In the genomic region with DNA sequence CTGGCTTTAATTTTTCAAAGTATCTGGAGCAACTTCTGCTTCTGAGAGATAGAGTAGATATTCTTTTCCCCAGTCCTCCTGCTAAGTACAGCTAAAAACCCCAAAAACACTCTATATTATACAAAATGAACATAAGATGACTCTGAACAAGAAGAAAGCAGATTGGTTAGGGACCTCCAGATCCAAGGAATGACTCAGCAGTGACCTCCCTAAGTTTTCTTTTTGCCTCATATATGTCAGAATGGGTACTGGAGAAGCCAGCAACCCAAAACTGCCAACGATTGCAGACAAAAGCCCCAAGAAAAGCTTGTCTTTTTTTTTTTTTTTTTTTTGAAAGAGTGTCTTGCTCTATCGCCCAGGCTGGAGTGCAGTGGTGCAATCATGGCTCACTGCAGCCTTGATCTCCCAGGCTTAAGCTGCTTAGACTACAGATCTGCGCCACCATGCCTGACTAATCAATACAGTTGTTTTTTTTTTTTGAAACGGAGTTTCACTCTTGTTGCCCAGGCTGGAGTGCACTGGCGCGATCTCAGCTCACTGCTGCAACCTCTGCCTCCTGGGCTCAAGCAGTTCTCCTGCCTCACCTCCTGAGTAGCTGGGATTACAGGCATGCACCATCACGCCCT, we compare ENCODE assay signal across 1 cellular context.
TF ChIP-seq lines count a peak whose summit lies in the region.

No MANE protein-coding gene starts in this region.

TF ChIP-seq in GM12878, 131 proteins besides CTCF, POLR2A, EP300 and RAD21:
- TF ChIP-seq LARP7 (IDR thresholded peaks at IDR 0.05) (no peak), SPI1 (IDR thresholded peaks at IDR 0.05; ENCODE audit: borderline replicate concordance, insufficient read depth, low read depth, low read length) (no peak), RAD51 (IDR thresholded peaks at IDR 0.05) (no peak), KDM1A (IDR thresholded peaks at IDR 0.05; ENCODE audit: borderline replicate concordance) (no peak), POLR2AphosphoS2 (IDR thresholded peaks at IDR 0.05; ENCODE audit: low read depth, low read length) (no peak), REST (IDR thresholded peaks at IDR 0.05; ENCODE audit: low read depth, low read length) (no peak), SREBF1 (IDR thresholded peaks at IDR 0.05; ENCODE audit: low read length) (no peak), ZNF687 (IDR thresholded peaks at IDR 0.05) (no peak), POLR2AphosphoS5 (IDR thresholded peaks at IDR 0.05; ENCODE audit: low read length) (no peak), RFX5 (IDR thresholded peaks at IDR 0.05; ENCODE audit: low read depth, low read length) (no peak), MTA2 (IDR thresholded peaks at IDR 0.05; ENCODE audit: low read depth) (no peak), TARDBP (IDR thresholded peaks at IDR 0.05; ENCODE audit: borderline replicate concordance) (no peak), SREBF2 (IDR thresholded peaks at IDR 0.05; ENCODE audit: low read length) (no peak), KAT2A (conservative IDR thresholded peaks at IDR 0.05; ENCODE audit: control insufficient read depth, low read depth, low read length) (no peak), PAX8 (IDR thresholded peaks at IDR 0.05) (no peak), HDGF (IDR thresholded peaks at IDR 0.05) (no peak)
- TF ChIP-seq, protein P1, sequence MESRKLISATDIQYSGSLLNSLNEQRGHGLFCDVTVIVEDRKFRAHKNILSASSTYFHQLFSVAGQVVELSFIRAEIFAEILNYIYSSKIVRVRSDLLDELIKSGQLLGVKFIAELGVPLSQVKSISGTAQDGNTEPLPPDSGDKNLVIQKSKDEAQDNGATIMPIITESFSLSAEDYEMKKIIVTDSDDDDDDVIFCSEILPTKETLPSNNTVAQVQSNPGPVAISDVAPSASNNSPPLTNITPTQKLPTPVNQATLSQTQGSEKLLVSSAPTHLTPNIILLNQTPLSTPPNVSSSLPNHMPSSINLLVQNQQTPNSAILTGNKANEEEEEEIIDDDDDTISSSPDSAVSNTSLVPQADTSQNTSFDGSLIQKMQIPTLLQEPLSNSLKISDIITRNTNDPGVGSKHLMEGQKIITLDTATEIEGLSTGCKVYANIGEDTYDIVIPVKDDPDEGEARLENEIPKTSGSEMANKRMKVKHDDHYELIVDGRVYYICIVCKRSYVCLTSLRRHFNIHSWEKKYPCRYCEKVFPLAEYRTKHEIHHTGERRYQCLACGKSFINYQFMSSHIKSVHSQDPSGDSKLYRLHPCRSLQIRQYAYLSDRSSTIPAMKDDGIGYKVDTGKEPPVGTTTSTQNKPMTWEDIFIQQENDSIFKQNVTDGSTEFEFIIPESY (IDR thresholded peaks at IDR 0.05): no peak
- TF ChIP-seq, protein P2, sequence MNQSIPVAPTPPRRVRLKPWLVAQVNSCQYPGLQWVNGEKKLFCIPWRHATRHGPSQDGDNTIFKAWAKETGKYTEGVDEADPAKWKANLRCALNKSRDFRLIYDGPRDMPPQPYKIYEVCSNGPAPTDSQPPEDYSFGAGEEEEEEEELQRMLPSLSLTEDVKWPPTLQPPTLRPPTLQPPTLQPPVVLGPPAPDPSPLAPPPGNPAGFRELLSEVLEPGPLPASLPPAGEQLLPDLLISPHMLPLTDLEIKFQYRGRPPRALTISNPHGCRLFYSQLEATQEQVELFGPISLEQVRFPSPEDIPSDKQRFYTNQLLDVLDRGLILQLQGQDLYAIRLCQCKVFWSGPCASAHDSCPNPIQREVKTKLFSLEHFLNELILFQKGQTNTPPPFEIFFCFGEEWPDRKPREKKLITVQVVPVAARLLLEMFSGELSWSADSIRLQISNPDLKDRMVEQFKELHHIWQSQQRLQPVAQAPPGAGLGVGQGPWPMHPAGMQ (IDR thresholded peaks at IDR 0.05; ENCODE audit: borderline replicate concordance): no peak
- TF ChIP-seq, protein P3, sequence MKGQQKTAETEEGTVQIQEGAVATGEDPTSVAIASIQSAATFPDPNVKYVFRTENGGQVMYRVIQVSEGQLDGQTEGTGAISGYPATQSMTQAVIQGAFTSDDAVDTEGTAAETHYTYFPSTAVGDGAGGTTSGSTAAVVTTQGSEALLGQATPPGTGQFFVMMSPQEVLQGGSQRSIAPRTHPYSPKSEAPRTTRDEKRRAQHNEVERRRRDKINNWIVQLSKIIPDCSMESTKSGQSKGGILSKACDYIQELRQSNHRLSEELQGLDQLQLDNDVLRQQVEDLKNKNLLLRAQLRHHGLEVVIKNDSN (IDR thresholded peaks at IDR 0.05; ENCODE audit: borderline replicate concordance, extremely low read length, insufficient read depth, low read depth, low read length): no peak
- TF ChIP-seq, protein P4, sequence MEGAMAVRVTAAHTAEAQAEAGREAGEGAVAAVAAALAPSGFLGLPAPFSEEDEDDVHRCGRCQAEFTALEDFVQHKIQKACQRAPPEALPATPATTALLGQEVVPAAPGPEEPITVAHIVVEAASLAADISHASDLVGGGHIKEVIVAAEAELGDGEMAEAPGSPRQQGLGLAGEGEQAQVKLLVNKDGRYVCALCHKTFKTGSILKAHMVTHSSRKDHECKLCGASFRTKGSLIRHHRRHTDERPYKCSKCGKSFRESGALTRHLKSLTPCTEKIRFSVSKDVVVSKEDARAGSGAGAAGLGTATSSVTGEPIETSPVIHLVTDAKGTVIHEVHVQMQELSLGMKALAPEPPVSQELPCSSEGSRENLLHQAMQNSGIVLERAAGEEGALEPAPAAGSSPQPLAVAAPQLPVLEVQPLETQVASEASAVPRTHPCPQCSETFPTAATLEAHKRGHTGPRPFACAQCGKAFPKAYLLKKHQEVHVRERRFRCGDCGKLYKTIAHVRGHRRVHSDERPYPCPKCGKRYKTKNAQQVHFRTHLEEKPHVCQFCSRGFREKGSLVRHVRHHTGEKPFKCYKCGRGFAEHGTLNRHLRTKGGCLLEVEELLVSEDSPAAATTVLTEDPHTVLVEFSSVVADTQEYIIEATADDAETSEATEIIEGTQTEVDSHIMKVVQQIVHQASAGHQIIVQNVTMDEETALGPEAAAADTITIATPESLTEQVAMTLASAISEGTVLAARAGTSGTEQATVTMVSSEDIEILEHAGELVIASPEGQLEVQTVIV (IDR thresholded peaks at IDR 0.05; ENCODE audit: borderline replicate concordance, partially characterized antibody): no peak
